Comparison of ENCODE assay signal across 30 cellular contexts in the genomic region with DNA sequence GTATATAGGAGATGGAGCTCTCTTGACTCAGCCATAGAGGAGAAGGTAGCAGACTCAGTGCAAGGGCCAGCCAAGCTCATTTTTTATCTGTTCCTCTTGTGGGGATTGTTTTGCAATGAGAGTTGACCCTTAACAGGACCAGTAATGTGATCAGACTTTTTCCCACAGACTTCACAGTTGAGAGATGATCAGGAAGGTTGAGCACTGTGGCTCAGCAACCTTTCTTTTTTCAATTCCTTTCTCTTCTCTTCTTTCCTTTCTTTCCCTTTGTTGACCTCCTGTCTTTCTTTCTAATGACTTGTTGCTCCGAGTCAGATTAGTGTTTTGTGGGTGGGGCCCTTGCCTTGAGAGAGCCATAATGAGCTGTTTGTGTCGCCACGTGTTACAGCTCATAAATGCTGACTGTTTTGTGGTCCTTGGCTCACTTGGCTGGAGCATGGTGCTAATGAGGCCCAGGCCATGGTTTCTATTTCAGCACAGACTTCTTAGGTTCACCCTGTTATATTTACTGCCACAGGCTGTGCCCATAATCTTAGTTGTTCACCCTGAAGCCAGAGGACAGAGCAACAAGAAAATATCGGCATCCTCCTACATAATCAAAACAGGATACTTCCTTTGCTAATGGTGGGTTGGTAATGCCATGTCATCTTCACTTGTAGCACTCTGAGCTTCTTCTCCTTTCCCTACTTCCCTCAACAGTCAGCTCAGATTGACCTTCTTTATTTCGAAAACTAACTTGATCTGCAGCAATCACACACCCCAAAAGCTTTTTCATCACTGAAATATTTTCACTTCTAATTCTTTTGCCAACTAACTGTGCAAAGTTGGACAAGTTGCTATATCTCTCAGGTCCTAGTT. TPM values are rescaled to one million over a fixed set of nuclear protein-coding genes. Genes with fewer than 3 reads are reported as not detected.
DNase-seq lines count a peak whose midpoint lies in the region; ATAC-seq and TF ChIP-seq lines count a peak whose summit lies in the region.
"Had no signal": no experiment of that assay in that cellular context is flagged by ENCODE, and none has a peak within 500 bp of the region (broad histone marks: within the 10 kb centered on the region; RNA-seq: fewer than 3 reads in every experiment).

No MANE protein-coding gene starts in this region.

- H3K27ac ChIP-seq in naive thymus-derived CD4-positive, alpha-beta T cell (ENCODE audit: low read depth, low read length): no peak overlapping the region
- H3K27ac ChIP-seq in dorsolateral prefrontal cortex: no peak overlapping the region
- H3K27ac ChIP-seq: cardiac muscle cell, gastroesophageal sphincter, pancreas, right lobe of liver, tibial artery had no signal

- CTCF ChIA-PET in naive thymus-derived CD4-positive, alpha-beta T cell (lab: Charles Lee): interaction anchor here (2.1 kb wide), 1 partner anchor 10 kb away, joined by 5 read pairs; no protein-coding TSS in a partner anchor

- intact Hi-C loops in naive thymus-derived CD4-positive, alpha-beta T cell (cut with micrococcal nuclease): loop anchor here in 1 of 2 donors (10.0 kb wide), 1 partner anchor 262 kb away; no protein-coding TSS in a partner anchor
- intact Hi-C loops in dorsolateral prefrontal cortex (cut with DNase I): no loop called here

- no peak for TF ChIP-seq CTCF in choroid plexus epithelial cell (conservative IDR thresholded peaks at IDR 0.05; ENCODE audit: low read depth, low read length)
- TF ChIP-seq CTCF in dorsolateral prefrontal cortex (IDR thresholded peaks at IDR 0.05 in 54 of 56, conservative IDR thresholded peaks at IDR 0.05 in 2 of 56; ENCODE audit: low read depth in 1 of 56, partially characterized antibody in 56 of 56): no peak

- H3K27ac Mint-ChIP-seq in naive thymus-derived CD4-positive, alpha-beta T cell: no peak overlapping the region
- H3K27ac Mint-ChIP-seq: CD4-positive, CD25-positive, alpha-beta regulatory T cell; memory B cell; natural killer cell treated with Interleukin-12 subunit alpha and Interleukin-12 subunit beta and Interleukin-15 and Interleukin-18, amount 100 ng/mL, for 72 hours; T-cell had no signal

- H3K4me1 ChIP-seq in naive thymus-derived CD4-positive, alpha-beta T cell (ENCODE audit: control insufficient read depth in 2 of 2, insufficient read depth in 2 of 2, low read length in 2 of 2): no peaks in the 10 kb centered on the region
- H3K4me1 ChIP-seq: gastroesophageal sphincter, pancreas, right lobe of liver had no signal

- no peaks in the 10 kb centered on the region for H3K27me3 ChIP-seq in naive thymus-derived CD4-positive, alpha-beta T cell (ENCODE audit: control insufficient read depth in 2 of 2, insufficient read depth in 2 of 2, low read length in 2 of 2)
- peaks cover 0 to 6% (median 0%) of the 10 kb centered on the region in 45 donors for H3K27me3 ChIP-seq in dorsolateral prefrontal cortex
- H3K27me3 ChIP-seq: gastroesophageal sphincter, pancreas, right lobe of liver had no signal

- H3K36me3 Mint-ChIP-seq in naive thymus-derived CD4-positive, alpha-beta T cell: peaks cover 0 to under 1% (median 0%) of the 10 kb centered on the region in 5 donors
- H3K36me3 Mint-ChIP-seq: CD4-positive, CD25-positive, alpha-beta regulatory T cell; memory B cell; natural killer cell treated with Interleukin-12 subunit alpha and Interleukin-12 subunit beta and Interleukin-15 and Interleukin-18, amount 100 ng/mL, for 72 hours; T-cell had no signal

- H3K4me3 Mint-ChIP-seq in naive thymus-derived CD4-positive, alpha-beta T cell: no peak overlapping the region
- H3K4me3 Mint-ChIP-seq: CD4-positive, CD25-positive, alpha-beta regulatory T cell; memory B cell; natural killer cell treated with Interleukin-12 subunit alpha and Interleukin-12 subunit beta and Interleukin-15 and Interleukin-18, amount 100 ng/mL, for 72 hours; T-cell had no signal

- peak; percentile 68 for ATAC-seq in naive thymus-derived CD4-positive, alpha-beta T cell
- ATAC-seq in HG03565 (IDR thresholded peaks at IDR 0.05; ENCODE audit: unreplicated experiment): no peak
- no peak for ATAC-seq in GM18511 (IDR thresholded peaks at IDR 0.05; ENCODE audit: unreplicated experiment)
- ATAC-seq: gastroesophageal sphincter; pancreas; right lobe of liver; stimulated activated naive CD8-positive, alpha-beta T cell treated with anti-CD3 and anti-CD28 coated beads, Interleukin-15, Interleukin-2, amounts not matched to agents 100 U/mL and 50 U/mL, for 24 hours; T-cell had no signal

- peaks cover 0 to 5% (median 0%) of the 10 kb centered on the region in 7 donors for H3K4me1 Mint-ChIP-seq in naive thymus-derived CD4-positive, alpha-beta T cell
- H3K4me1 Mint-ChIP-seq: CD4-positive, CD25-positive, alpha-beta regulatory T cell; memory B cell; T-cell had no signal

- H3K9me3 ChIP-seq in naive thymus-derived CD4-positive, alpha-beta T cell (ENCODE audit: control insufficient read depth in 2 of 3, low read length in 3 of 3): no peaks in the 10 kb centered on the region
- H3K9me3 ChIP-seq: gastroesophageal sphincter, pancreas, right lobe of liver, tibial artery had no signal

- DNase-seq in AML-193 (lab: John Stamatoyannopoulos, UW) (peak; percentile 31 to 32), MV-4-11 (lab: John Stamatoyannopoulos, UW) (peak; percentile 40), choroid plexus epithelial cell (ENCODE audit: low read depth) (peak; percentile 29), dorsolateral prefrontal cortex (no peak), globus pallidus (ENCODE audit: low spot score) (no peak)
- DNase-seq in naive thymus-derived CD4-positive, alpha-beta T cell: no peak
- DNase-seq: activated CD4-positive, alpha-beta T cell treated with anti-CD3 and anti-CD28 coated beads, Interleukin-2, amount 50 U/mL, for 1 hour; activated CD8-positive, alpha-beta memory T cell treated with anti-CD3 and anti-CD28 coated beads, Interleukin-2, amount 50 U/mL, for 48 hours; activated effector memory CD4-positive, alpha-beta T cell treated with anti-CD3 and anti-CD28 coated beads, Interleukin-2, amount 50 U/mL, for 16 hours; amygdala; CD4-positive, CD25-positive, alpha-beta regulatory T cell; dermis blood vessel endothelial cell; GF-D8; KBM-7; kidney glomerular epithelial cell; NCI-H1694 treated with DMSO at 0.1 percent for 48 hours; NCI-H2227 treated with DMSO at 0.1 percent for 48 hours; pancreas; right lobe of liver; stimulated activated naive CD8-positive, alpha-beta T cell treated with anti-CD3 and anti-CD28 coated beads, Interleukin-15, Interleukin-2, amounts not matched to agents 100 U/mL and 50 U/mL, for 24 hours; T-cell; tibial artery had no signal

- H3K4me3 ChIP-seq in choroid plexus epithelial cell (ENCODE audit: low read depth, low read length) (no peak overlapping the region), dorsolateral prefrontal cortex (no peak overlapping the region)
- no peak overlapping the region for H3K4me3 ChIP-seq in naive thymus-derived CD4-positive, alpha-beta T cell (ENCODE audit: low read length)
- H3K4me3 ChIP-seq: cardiac muscle cell, gastroesophageal sphincter, pancreas, right lobe of liver, tibial artery had no signal

- peaks cover 21 to 32% (median 24%) of the 10 kb centered on the region in 5 donors for H3K27me3 Mint-ChIP-seq in naive thymus-derived CD4-positive, alpha-beta T cell

- H3K9me3 Mint-ChIP-seq in naive thymus-derived CD4-positive, alpha-beta T cell: peaks cover 0 to 1% (median 0%) of the 10 kb centered on the region in 11 donors
- H3K9me3 Mint-ChIP-seq: memory B cell; natural killer cell treated with Interleukin-12 subunit alpha and Interleukin-12 subunit beta and Interleukin-15 and Interleukin-18, amount 100 ng/mL, for 72 hours; T-cell had no signal

- H3K36me3 ChIP-seq in naive thymus-derived CD4-positive, alpha-beta T cell (ENCODE audit: control insufficient read depth in 2 of 3, insufficient read depth in 3 of 3, low read length in 3 of 3): no peaks in the 10 kb centered on the region
- H3K36me3 ChIP-seq: cardiac muscle cell, gastroesophageal sphincter, pancreas, right lobe of liver, tibial artery had no signal

- POLR2A ChIA-PET in naive thymus-derived CD4-positive, alpha-beta T cell (lab: Charles Lee): no interaction called here

RNA-seq across cellular contexts. Expression of a gene that starts 13.9 kb away (rescaled TPM):
- not detected for total RNA-seq in naive thymus-derived CD4-positive, alpha-beta T cell
- polyA plus RNA-seq in naive thymus-derived CD4-positive, alpha-beta T cell: under 1 TPM in 1 of 2 donors, not detected in 1; 0.20 TPM
- not detected for total RNA-seq in dorsolateral prefrontal cortex
- total RNA-seq: cardiac muscle cell; CD4-positive, CD25-positive, alpha-beta regulatory T cell; dermis blood vessel endothelial cell; endothelial cell of umbilical vein; gastroesophageal sphincter; H1; natural killer cell treated with Interleukin-12 subunit alpha and Interleukin-12 subunit beta and Interleukin-15 and Interleukin-18, amount 100 ng/mL, for 72 hours; pancreas; right lobe of liver; T-cell had no signal
- polyA plus RNA-seq: cardiac muscle cell; CD4-positive, CD25-positive, alpha-beta regulatory T cell; endothelial cell of umbilical vein; H1; pancreas had no signal

Comparison
In these comparisons a context has a peak if more than half of its experiments do, and no peak if none do; other contexts are left out.
1. DNase-seq: peak in AML-193 (2 of 2), MV-4-11 (single experiment) and choroid plexus epithelial cell (single experiment); none in naive thymus-derived CD4-positive, alpha-beta T cell (0 of 9), dorsolateral prefrontal cortex (0 of 10) and globus pallidus (single experiment).